ENCODE assay signal across 28 cellular contexts in genomic region chr19:10203686-10204085, GRCh38.
"Had no signal": no experiment of that assay in that cellular context is flagged by ENCODE, and none has a peak within 500 bp of the region (broad histone marks: within the 10 kb centered on the region; RNA-seq: fewer than 3 reads in every experiment).

No MANE protein-coding gene starts in this region.

- H3K9me3 Mint-ChIP-seq: effector memory CD8-positive, alpha-beta T cell; immature natural killer cell; memory B cell; natural killer cell had no signal

- H3K27ac Mint-ChIP-seq: effector memory CD8-positive, alpha-beta T cell; immature natural killer cell; memory B cell; natural killer cell; stimulated activated naive CD8-positive, alpha-beta T cell treated with anti-CD3 and anti-CD28 coated beads, Interleukin-15, amount 100 ng/mL, for 72 hours had no signal

- H3K36me3 ChIP-seq: esophagus squamous epithelium, left ventricle myocardium inferior, ovary, suprapubic skin, transverse colon, upper lobe of right lung, uterus had no signal

- H3K9me3 ChIP-seq: esophagus squamous epithelium, ovary, psoas muscle, transverse colon, upper lobe of right lung, uterus had no signal

- H3K4me1 ChIP-seq: left ventricle myocardium inferior, psoas muscle, suprapubic skin, transverse colon, upper lobe of right lung, uterus had no signal

- ATAC-seq: effector memory CD8-positive, alpha-beta T cell; left colon; natural killer cell; psoas muscle; right cardiac atrium; stimulated activated naive CD8-positive, alpha-beta T cell treated with anti-CD3 and anti-CD28 coated beads, Interleukin-15, amount 100 ng/mL, for 72 hours; upper lobe of right lung had no signal

- H3K27me3 Mint-ChIP-seq: effector memory CD8-positive, alpha-beta T cell; memory B cell; stimulated activated naive CD8-positive, alpha-beta T cell treated with anti-CD3 and anti-CD28 coated beads, Interleukin-15, amount 100 ng/mL, for 72 hours had no signal

- DNase-seq: effector memory CD8-positive, alpha-beta T cell; erythroblast; esophagus squamous epithelium; hypothalamus; immature natural killer cell; islet precursor cell; kidney glomerular epithelial cell; left colon; left ventricle myocardium inferior; natural killer cell; occipital lobe; ovary; posterior cingulate gyrus; psoas muscle; stimulated activated CD4-positive, alpha-beta T cell treated with anti-CD3 and anti-CD28 coated beads, Interleukin-15, amount 100 ng/mL, for 24 hours; stimulated activated CD4-positive, alpha-beta T cell treated with anti-CD3 and anti-CD28 coated beads, Interleukin-2, amount 100 ng/mL, for 48 hours; stimulated activated CD8-positive, alpha-beta memory T cell treated with anti-CD3 and anti-CD28 coated beads, Interleukin-4, amount 100 ng/mL, for 48 hours; stimulated activated naive CD4-positive, alpha-beta T cell; stimulated activated naive CD8-positive, alpha-beta T cell treated with anti-CD3 and anti-CD28 coated beads, Interleukin-15, amount 100 ng/mL, for 72 hours; transverse colon; upper lobe of right lung; uterus had no signal

- H3K36me3 Mint-ChIP-seq: natural killer cell had no signal

- H3K4me3 Mint-ChIP-seq: effector memory CD8-positive, alpha-beta T cell; immature natural killer cell; memory B cell; natural killer cell; stimulated activated naive CD8-positive, alpha-beta T cell treated with anti-CD3 and anti-CD28 coated beads, Interleukin-15, amount 100 ng/mL, for 72 hours had no signal

- H3K4me3 ChIP-seq: coronary artery, esophagus squamous epithelium, left ventricle myocardium inferior, lung, ovary, psoas muscle, skin epidermis, suprapubic skin, transverse colon, upper lobe of right lung, uterus had no signal

- H3K27me3 ChIP-seq: esophagus squamous epithelium, ovary, suprapubic skin, transverse colon, upper lobe of right lung, uterus had no signal

- H3K27ac ChIP-seq: coronary artery, esophagus squamous epithelium, left ventricle myocardium inferior, ovary, psoas muscle, skin epidermis, suprapubic skin, transverse colon, upper lobe of right lung, uterus had no signal
